9 cellular contexts compared by ENCODE assay signal in the genomic region with DNA sequence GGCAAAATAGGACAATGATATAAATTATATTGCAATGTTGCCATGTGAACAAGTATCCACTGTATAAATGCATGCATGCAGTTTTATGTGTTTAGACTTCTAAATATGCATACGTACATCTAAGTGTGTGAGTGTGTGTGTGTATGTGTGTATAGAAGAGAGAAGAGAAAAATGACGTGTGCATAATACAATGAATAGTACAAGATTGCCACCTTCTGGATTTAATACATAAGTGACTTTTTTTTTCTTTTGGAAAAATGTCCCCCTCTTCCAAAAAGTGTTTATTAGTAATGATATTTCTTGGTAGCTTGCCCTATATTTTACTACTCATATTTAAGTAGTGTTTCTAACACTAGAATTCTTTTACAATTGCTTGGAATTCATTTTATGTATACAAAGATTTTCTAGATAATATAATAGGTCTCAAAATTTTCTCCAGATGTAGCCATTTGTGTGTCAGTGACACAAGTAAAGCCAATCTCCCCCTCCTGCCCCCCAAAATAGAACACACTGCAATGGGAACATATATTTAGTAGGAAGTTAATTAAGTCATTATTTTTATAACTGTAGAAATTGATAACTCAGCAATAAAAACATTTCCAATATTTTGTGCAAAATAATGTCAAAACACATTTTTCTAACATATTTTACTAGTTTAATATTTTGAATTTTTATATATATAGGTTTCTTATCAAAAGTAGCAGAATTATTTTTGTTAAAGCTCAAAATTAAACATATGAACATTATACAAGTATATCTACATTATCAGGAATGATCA.
DNase-seq lines count a peak whose midpoint lies in the region; ATAC-seq and TF ChIP-seq lines count a peak whose summit lies in the region.
"Had no signal": no experiment of that assay in that cellular context is flagged by ENCODE, and none has a peak within 500 bp of the region (broad histone marks: within the 10 kb centered on the region; RNA-seq: fewer than 3 reads in every experiment).

No MANE protein-coding gene starts in this region.

- no peak overlapping the region for H3K4me3 ChIP-seq in LNCaP clone FGC (ENCODE audit: low read depth, low read length)
- H3K4me3 ChIP-seq: Peyer's patch had no signal

- ATAC-seq in HG03521 (IDR thresholded peaks at IDR 0.05; ENCODE audit: unreplicated experiment) (no peak), sciatic nerve (no peak), esophagus mucosa (no peak)

- peak; percentile 28; the same call in 1 of the 2 replicates for TF ChIP-seq CTCF in LNCaP clone FGC (IDR thresholded peaks at IDR 0.05; ENCODE audit: control insufficient read depth, extremely low read depth, insufficient read depth)

- intact Hi-C loops in sciatic nerve (cut with DNase I): no loop called here

- DNase-seq in COR-L47 (lab: John Stamatoyannopoulos, UW): peak; percentile 46
- no peak for DNase-seq in LNCaP clone FGC (ENCODE audit: low read depth)
- peak; percentile 82 for DNase-seq in RKO (ENCODE audit: low spot score)
- peak; percentile 1 for DNase-seq in globus pallidus (ENCODE audit: low spot score)
- DNase-seq in activated CD4-positive, alpha-beta T cell treated with anti-CD3 and anti-CD28 coated beads, Interleukin-2, amount 50 U/mL, for 1 hour: no peak
- no peak for DNase-seq in sciatic nerve (ENCODE audit: low spot score)
- DNase-seq: Peyer's patch had no signal

Comparison
In these comparisons a context has a peak if more than half of its experiments do, and no peak if none do; other contexts are left out.
1. DNase-seq: peak in COR-L47 (single experiment), RKO (single experiment) and globus pallidus (single experiment); none in LNCaP clone FGC (single experiment), activated CD4-positive, alpha-beta T cell treated with anti-CD3 and anti-CD28 coated beads, Interleukin-2, amount 50 U/mL, for 1 hour (single experiment) and sciatic nerve (single experiment).